9 cellular contexts compared by ENCODE assay signal in the genomic region with DNA sequence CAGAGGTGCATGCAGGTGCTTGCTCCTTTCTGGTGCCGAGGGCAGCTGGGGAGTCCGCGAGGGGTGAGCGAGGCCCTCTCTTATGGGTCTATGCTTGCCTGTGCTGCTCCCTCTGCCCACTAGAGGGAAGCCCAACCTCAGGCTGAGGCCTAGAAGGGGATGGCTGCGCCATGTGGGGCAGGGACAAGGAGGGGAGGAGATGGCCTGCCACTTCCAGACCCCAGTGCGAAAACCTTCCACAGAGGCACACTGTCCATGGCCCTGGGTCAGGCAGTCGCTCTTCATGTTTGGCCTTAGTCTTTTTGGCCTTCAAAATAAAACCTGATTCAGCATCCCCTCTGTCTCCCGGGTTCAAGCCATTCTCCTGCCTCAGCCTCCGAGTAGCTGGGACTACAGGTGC. TPM values are rescaled to one million over a fixed set of nuclear protein-coding genes. Genes with fewer than 3 reads are reported as not detected.
DNase-seq lines count a peak whose midpoint lies in the region; ATAC-seq, FAIRE-seq and TF ChIP-seq lines count a peak whose summit lies in the region.
"Had no signal": no experiment of that assay in that cellular context is flagged by ENCODE, and none has a peak within 500 bp of the region (broad histone marks: within the 10 kb centered on the region; RNA-seq: fewer than 3 reads in every experiment).

No MANE protein-coding gene starts in this region.

- peaks cover 10 to 24% (median 22%) of the 10 kb centered on the region in 4 experiments for H3K27me3 ChIP-seq in H1 (replicated peaks in 1 of 4; ENCODE audit: control insufficient read depth in 3 of 4, extremely low read depth in 1 of 4, insufficient read depth in 3 of 4, low read length in 3 of 4)

- H3K36me3 ChIP-seq in H1 (ENCODE audit: control insufficient read depth in 2 of 4, insufficient read depth in 4 of 4, low read length in 3 of 4) = no peaks in the 10 kb centered on the region

- no peak overlapping the region for H3K18ac ChIP-seq in H1 (ENCODE audit: extremely low read depth, low read length)

- ATAC-seq in HG03159 (IDR thresholded peaks at IDR 0.05; ENCODE audit: unreplicated experiment) (peak; percentile 58), GM19452 (IDR thresholded peaks at IDR 0.05; ENCODE audit: unreplicated experiment) (no peak)

- TF ChIP-seq RAD21 in H1 (IDR thresholded peaks at IDR 0.05 in 1 of 2, conservative IDR thresholded peaks at IDR 0.05 in 1 of 2; ENCODE audit: low read depth in 2 of 2, low read length in 2 of 2) = peak; percentile 92 to 96

- no peak overlapping the region for H2BK20ac ChIP-seq in H1 (ENCODE audit: low read length)

- no peak overlapping the region for H3K4me3 ChIP-seq in H1 (ENCODE audit: extremely low read depth in 1 of 4, insufficient read depth in 2 of 4, low read depth in 3 of 4, low read length in 4 of 4)

- H4K8ac ChIP-seq in H1 (ENCODE audit: extremely low read depth, insufficient read depth, low read length) = no peak overlapping the region

- H2AK5ac ChIP-seq in H1 (ENCODE audit: low read depth, low read length) = no peak overlapping the region

- H3K9ac ChIP-seq in H1 (replicated peaks in 1 of 4; ENCODE audit: extremely low read depth in 1 of 4, low read depth in 3 of 4, low read length in 3 of 4) = no peak overlapping the region

- no peaks in the 10 kb centered on the region for H3K79me2 ChIP-seq in H1 (ENCODE audit: control insufficient read depth in 1 of 2, insufficient read depth in 2 of 2, low read length in 2 of 2)

- no peaks in the 10 kb centered on the region for H3K9me3 ChIP-seq in H1 (ENCODE audit: insufficient read depth in 2 of 2, low read depth in 1 of 2, low read length in 1 of 2)

- POLR2A ChIA-PET in H1 (lab: Charles Lee; ENCODE audit: partially characterized antibody) = interaction anchor here (1.1 to 1.3 kb wide), 2 partner anchors 57 to 60 kb away, joined by 3 to 5 read pairs; no protein-coding TSS in a partner anchor

- H4K20me1 ChIP-seq in H1 (replicated peaks in 1 of 2; ENCODE audit: control insufficient read depth in 1 of 2, insufficient read depth in 2 of 2, low read length in 2 of 2) = no peaks in the 10 kb centered on the region

- H2BK5ac ChIP-seq in H1 (ENCODE audit: low read depth, low read length) = no peak overlapping the region

- peak in 2 of 3 experiments; percentile 94 to 100; a peak in 3 of 4 replicates for TF ChIP-seq CTCF in H1 (IDR thresholded peaks at IDR 0.05; ENCODE audit: control extremely low read depth in 1 of 3, insufficient read depth in 1 of 3, low read depth in 1 of 3, low read length in 3 of 3)

- H4K5ac ChIP-seq in H1 (ENCODE audit: insufficient read length, low read depth, low read length) = no peak overlapping the region

- DNase-seq in DMS79 treated with DMSO at 0.1 percent for 48 hours (lab: John Stamatoyannopoulos, UW) (peak; percentile 17), NCI-H748 (lab: John Stamatoyannopoulos, UW; ENCODE audit: unreplicated experiment) (peak; percentile 70), H1 (ENCODE audit: low read depth in 1 of 2, low spot score in 2 of 2) (peak; percentile 67 to 89), mucosa of gallbladder (ENCODE audit: low spot score) (peak; percentile 46)
- DNase-seq in activated CD8-positive, alpha-beta memory T cell treated with anti-CD3 and anti-CD28 coated beads for 24 hours = peak; percentile 83
- DNase-seq in stimulated activated CD8-positive, alpha-beta memory T cell treated with anti-CD3 and anti-CD28 coated beads, Interleukin-7, amount 100 ng/mL, for 4 hours (ENCODE audit: low read depth in 2 of 2) = peak; percentile 33 to 43

- no peak for TF ChIP-seq POLR2A in H1 (IDR thresholded peaks at IDR 0.05; ENCODE audit: control extremely low read depth in 1 of 2, low read depth in 2 of 2, low read length in 2 of 2)

- peaks cover 1% of the 10 kb centered on the region; the same call in 1 of the 2 replicates for H3K23me2 ChIP-seq in H1 (ENCODE audit: low read depth, low read length)

- H3K4me1 ChIP-seq in H1 (replicated peaks in 1 of 4; ENCODE audit: control insufficient read depth in 3 of 4, insufficient read depth in 4 of 4, low read length in 3 of 4) = peaks cover 4 to 7% (median 6%) of the 10 kb centered on the region in 4 experiments; a peak in 6 of 7 replicates

- no peaks in the 10 kb centered on the region for H3K79me1 ChIP-seq in H1 (ENCODE audit: low read depth, low read length)

- H2BK15ac ChIP-seq in H1 (ENCODE audit: low read length) = no peak overlapping the region

- no peak overlapping the region for H2BK120ac ChIP-seq in H1 (replicated peaks; ENCODE audit: low read depth, low read length)

- no peak overlapping the region for H3K23ac ChIP-seq in H1 (ENCODE audit: insufficient read length)

- no peak overlapping the region for H3K4me2 ChIP-seq in H1 (ENCODE audit: insufficient read depth in 1 of 2, low read depth in 2 of 2, low read length in 2 of 2)

- 43% methylated on average over 9 of the region's 9 CpGs; no CpG with 5 or more reads in 1 of the 2 experiments for WGBS in H1 (ENCODE audit: extremely low coverage in 1 of 2, insufficient coverage in 1 of 2, insufficient read length in 1 of 2, insufficient replicate concordance in 2 of 2, low coverage in 1 of 2, low lambda C conversion rate in 2 of 2, missing lambda C conversion rate in 1 of 2), 2 experiments

- H2BK12ac ChIP-seq in H1 (ENCODE audit: low read depth, low read length) = no peak overlapping the region

- no peak overlapping the region for H3K14ac ChIP-seq in H1 (ENCODE audit: insufficient read length)

- no peak for FAIRE-seq in H1 (lab: Jason Lieb, UNC)
- FAIRE-seq: colon had no signal

- CTCF ChIA-PET in H1 (lab: Charles Lee; ENCODE audit: partially characterized antibody) = interaction anchor here (0.6 to 26.1 kb wide), 11 partner anchors 9 to 304 kb away, joined by 3 to 574 read pairs (median 156); partner anchors contain the start of genes HAPLN2 and RHBG

- H3K27ac ChIP-seq in H1 (ENCODE audit: low read depth, low read length) = no peak overlapping the region

- H4K91ac ChIP-seq in H1 (replicated peaks; ENCODE audit: insufficient read length, low read length) = no peak overlapping the region

- H3K56ac ChIP-seq in H1 (replicated peaks; ENCODE audit: insufficient read length, low read depth, low read length) = no peak overlapping the region

- no peak for TF ChIP-seq EP300 in H1 (IDR thresholded peaks at IDR 0.05; ENCODE audit: borderline replicate concordance in 1 of 2, low read depth in 2 of 2, low read length in 2 of 2)

- H3K4ac ChIP-seq in H1 (replicated peaks; ENCODE audit: insufficient read length, low read depth, low read length) = no peak overlapping the region

- H2AFZ ChIP-seq in H1 (ENCODE audit: low read length) = no peak overlapping the region

TF ChIP-seq in H1, 55 proteins besides CTCF, POLR2A, EP300 and RAD21 (continues in another document):
- TF ChIP-seq EGR1 (IDR thresholded peaks at IDR 0.05; ENCODE audit: borderline replicate concordance, low read depth, low read length) (no peak), CHD2 (IDR thresholded peaks at IDR 0.05; ENCODE audit: low read length) (no peak), SIX5 (IDR thresholded peaks at IDR 0.05; ENCODE audit: low read depth, low read length) (no peak), POLR2AphosphoS5 (IDR thresholded peaks at IDR 0.05; ENCODE audit: low read depth, low read length) (no peak), TBP (IDR thresholded peaks at IDR 0.05; ENCODE audit: low read depth, low read length) (no peak; the same call in 1 of the 2 replicates), RFX5 (IDR thresholded peaks at IDR 0.05; ENCODE audit: borderline replicate concordance, low read depth, low read length) (no peak), CBX5 (IDR thresholded peaks at IDR 0.05; ENCODE audit: low read depth, low read length) (no peak), RBBP5 (IDR thresholded peaks at IDR 0.05; ENCODE audit: borderline replicate concordance, low read depth, low read length) (no peak), RNF2 (IDR thresholded peaks at IDR 0.05; ENCODE audit: borderline replicate concordance, low read depth, low read length, missing control alignments, poor library complexity, severe bottlenecking) (no peak), FOSL1 (IDR thresholded peaks at IDR 0.05; ENCODE audit: insufficient read depth, low read depth, low read length) (no peak)

RNA-seq across cellular contexts. Expression of gene RHBG, which starts 14.0 kb away (rescaled TPM):
- total RNA-seq in H1 (2021; fragmentation: NEBNext Ultra II Directional; extraction: Animal tissue kit (Norgen Biotek cat#: 25700)) = 2.2 and 2.6 TPM in 2 replicates
- polyA plus RNA-seq in H1 (2011; rRNA removed) = 2.7 and 3.1 TPM in 2 replicates
- polyA plus RNA-seq in H1 (2011; cell fraction: cytosol; rRNA removed) = 2.7 TPM
- polyA plus RNA-seq in H1 (2011; cell fraction: nucleus; rRNA removed) = 6.5 TPM
- polyA plus RNA-seq in H1 (2012, experiment 1 of 2) = 1.9 to 2.4 TPM (median 2.1 TPM) in 4 replicates
- 0.92 TPM for polyA plus RNA-seq in H1 (2012, experiment 2 of 2)
- 2.1 TPM for polyA plus RNA-seq in H1 (2013, experiment 1 of 2)
- polyA plus RNA-seq in H1 (2013, experiment 2 of 2) = 1.7 TPM
- 1.2 and 1.5 TPM in 2 replicates for polyA minus RNA-seq in H1 (2011; rRNA and poly(A)+ RNA removed)
- 2.1 TPM for polyA minus RNA-seq in H1 (2011; cell fraction: cytosol; rRNA and poly(A)+ RNA removed)
- 5.1 TPM for polyA minus RNA-seq in H1 (2011; cell fraction: nucleus; rRNA and poly(A)+ RNA removed)
- total RNA-seq in mucosa of gallbladder = 0.29 TPM

RNA-seq across cellular contexts. Expression of gene TSACC, which starts 44.7 kb away (rescaled TPM):
- total RNA-seq in H1 (2021; fragmentation: NEBNext Ultra II Directional; extraction: Animal tissue kit (Norgen Biotek cat#: 25700)) = 1.0 and 2.1 TPM in 2 replicates
- 3.3 and 5.0 TPM in 2 replicates for polyA plus RNA-seq in H1 (2011; rRNA removed)
- polyA plus RNA-seq in H1 (2011; cell fraction: cytosol; rRNA removed) = 1.7 TPM
- 2.9 TPM for polyA plus RNA-seq in H1 (2011; cell fraction: nucleus; rRNA removed)
- polyA plus RNA-seq in H1 (2012, experiment 1 of 2) = 1.9 to 4.5 TPM (median 3.7 TPM) in 4 replicates
- 3.0 TPM for polyA plus RNA-seq in H1 (2012, experiment 2 of 2)
- polyA plus RNA-seq in H1 (2013, experiment 1 of 2) = 5.1 TPM
- 4.6 TPM for polyA plus RNA-seq in H1 (2013, experiment 2 of 2)
- polyA minus RNA-seq in H1 (2011; rRNA and poly(A)+ RNA removed) = 0.85 and 1.9 TPM in 2 replicates
- not detected for polyA minus RNA-seq in H1 (2011; cell fraction: cytosol; rRNA and poly(A)+ RNA removed)
- not detected for polyA minus RNA-seq in H1 (2011; cell fraction: nucleus; rRNA and poly(A)+ RNA removed)
- total RNA-seq in mucosa of gallbladder = not detected

RNA-seq across cellular contexts. Expression of gene CCT3, which starts 44.9 kb away (rescaled TPM):
- total RNA-seq in H1 (2021; fragmentation: NEBNext Ultra II Directional; extraction: Animal tissue kit (Norgen Biotek cat#: 25700)) = 471 and 480 TPM in 2 replicates
- 321 and 431 TPM in 2 replicates for polyA plus RNA-seq in H1 (2011; rRNA removed)
- polyA plus RNA-seq in H1 (2011; cell fraction: cytosol; rRNA removed) = 579 TPM
- polyA plus RNA-seq in H1 (2011; cell fraction: nucleus; rRNA removed) = 286 TPM
- polyA plus RNA-seq in H1 (2012, experiment 1 of 2) = 427 to 481 TPM (median 450 TPM) in 4 replicates
- polyA plus RNA-seq in H1 (2012, experiment 2 of 2) = 414 TPM
- 278 TPM for polyA plus RNA-seq in H1 (2013, experiment 1 of 2)
- polyA plus RNA-seq in H1 (2013, experiment 2 of 2) = 275 TPM
- polyA minus RNA-seq in H1 (2011; rRNA and poly(A)+ RNA removed) = 711 and 916 TPM in 2 replicates
- 351 TPM for polyA minus RNA-seq in H1 (2011; cell fraction: cytosol; rRNA and poly(A)+ RNA removed)
- 216 TPM for polyA minus RNA-seq in H1 (2011; cell fraction: nucleus; rRNA and poly(A)+ RNA removed)
- 202 TPM for total RNA-seq in mucosa of gallbladder

Comparison
In these comparisons a context has a peak if more than half of its experiments do, and no peak if none do; other contexts are left out.
1. DNase-seq: peak in every context shown above with its lines; median percentile 83 in activated CD8-positive, alpha-beta memory T cell treated with anti-CD3 and anti-CD28 coated beads for 24 hours; 78 in H1; 70 in NCI-H748; 46 in mucosa of gallbladder; 38 in stimulated activated CD8-positive, alpha-beta memory T cell treated with anti-CD3 and anti-CD28 coated beads, Interleukin-7, amount 100 ng/mL, for 4 hours; 17 in DMS79 treated with DMSO at 0.1 percent for 48 hours.